8 cellular contexts compared by ENCODE assay signal in genomic region chr2:207528980-207529329, GRCh38. TPM values are rescaled to one million over a fixed set of nuclear protein-coding genes. Genes with fewer than 3 reads are reported as not detected.
DNase-seq lines count a peak whose midpoint lies in the region; TF ChIP-seq lines count a peak whose summit lies in the region.

No MANE protein-coding gene starts in this region.

- TF ChIP-seq CTCF in Calu3 (IDR thresholded peaks at IDR 0.05; ENCODE audit: unreplicated experiment), result no peak
- no peak for TF ChIP-seq CTCF in GM20000 (IDR thresholded peaks at IDR 0.05; ENCODE audit: extremely low read depth, missing control alignments)
- TF ChIP-seq CTCF in HL-60 (IDR thresholded peaks at IDR 0.05; ENCODE audit: insufficient read depth, low read length), result no peak
- TF ChIP-seq CTCF in mesothelial cell of epicardium (IDR thresholded peaks at IDR 0.05; ENCODE audit: unreplicated experiment), result no peak

- H3K27me3 ChIP-seq in HL-60 (ENCODE audit: insufficient read depth, poor library complexity, severe bottlenecking), result no peaks in the 10 kb centered on the region

- intact Hi-C loops in Calu3 (cut with micrococcal nuclease; ENCODE audit: unreplicated experiment), result loop anchor here (5.0 kb wide), 1 partner anchor 367 kb away; no protein-coding TSS in a partner anchor

- no peaks in the 10 kb centered on the region for H3K27me3 Mint-ChIP-seq in Calu3 (ENCODE audit: unreplicated experiment)
- peaks cover 10% of the 10 kb centered on the region for H3K27me3 Mint-ChIP-seq in mesothelial cell of epicardium (ENCODE audit: low read depth)

- H3K36me3 Mint-ChIP-seq in Calu3 (ENCODE audit: insufficient read depth, unreplicated experiment), result peaks cover 46% of the 10 kb centered on the region
- no peaks in the 10 kb centered on the region for H3K36me3 Mint-ChIP-seq in mesothelial cell of epicardium

- DNase-seq in Calu3 (peak; percentile 38), GM20000 (ENCODE audit: low spot score) (peak; percentile 50), HL-60 (ENCODE audit: low read depth in 1 of 2, low spot score in 1 of 2) (peak in 1 of 2 experiments; percentile 38), mesothelial cell of epicardium (ENCODE audit: low spot score in 2 of 2, unreplicated experiment in 2 of 2) (no peak), middle frontal gyrus (ENCODE audit: extremely low spot score, low spot score) (no peak)
- peak; percentile 55 for DNase-seq in activated CD4-positive, alpha-beta T cell treated with anti-CD3 and anti-CD28 coated beads for 1 hour
- peak; percentile 71 for DNase-seq in effector CD4-positive, alpha-beta T cell
- peak; percentile 50 to 84 (median 74) for DNase-seq in stimulated activated naive CD4-positive, alpha-beta T cell (lab: John Stamatoyannopoulos, UW)

- peak overlapping the region; percentile 85 for H3K4me3 Mint-ChIP-seq in Calu3 (ENCODE audit: low read depth, unreplicated experiment)
- peak overlapping the region; percentile 95 for H3K4me3 Mint-ChIP-seq in mesothelial cell of epicardium

- peak overlapping the region; percentile 97 for H3K27ac Mint-ChIP-seq in Calu3 (ENCODE audit: unreplicated experiment)
- H3K27ac Mint-ChIP-seq in mesothelial cell of epicardium, result peak overlapping the region; percentile 96

- H3K9me3 Mint-ChIP-seq in Calu3 (ENCODE audit: low read depth, unreplicated experiment) (no peaks in the 10 kb centered on the region), mesothelial cell of epicardium (no peaks in the 10 kb centered on the region)

- peaks cover 20% of the 10 kb centered on the region for H3K4me1 Mint-ChIP-seq in Calu3 (ENCODE audit: low read depth, unreplicated experiment)
- H3K4me1 Mint-ChIP-seq in mesothelial cell of epicardium, result peaks cover 22% of the 10 kb centered on the region

- H3K27ac ChIP-seq in HL-60 (replicated peaks), result peak overlapping the region; percentile 96

- peak overlapping the region; percentile 66 for H3K4me3 ChIP-seq in HL-60 (replicated peaks; ENCODE audit: insufficient read depth, low read length)

- CTCF ChIA-PET in Calu3 (lab: Charles Lee), result interaction anchor here (0.7 kb wide), 1 partner anchor 373 kb away, joined by 3 read pairs; no protein-coding TSS in a partner anchor

- no TSS peak for BruUV-seq in Calu3 (replicated peaks; lab: Mats Ljungman, UMichigan)

RNA-seq across cellular contexts. Expression of gene CREB1, which starts 0.8 kb away (rescaled TPM):
- 81.4 and 81.6 TPM in 2 replicates for total RNA-seq in Calu3 (2022)
- 88.9 to 111 TPM (median 97.0 TPM) in 3 replicates for total RNA-seq in mesothelial cell of epicardium

Comparison
In these comparisons a context has a peak if more than half of its experiments do, and no peak if none do; other contexts are left out.
1. DNase-seq: peak in Calu3 (single experiment), GM20000 (single experiment), activated CD4-positive, alpha-beta T cell treated with anti-CD3 and anti-CD28 coated beads for 1 hour (single experiment), effector CD4-positive, alpha-beta T cell (single experiment) and stimulated activated naive CD4-positive, alpha-beta T cell (6 of 6); none in mesothelial cell of epicardium (0 of 2) and middle frontal gyrus (single experiment).